ENCODE assay signal across 28 cellular contexts in genomic region chr1:112911506-112911905, GRCh38. TPM values are rescaled to one million over a fixed set of nuclear protein-coding genes. Genes with fewer than 3 reads are reported as not detected.
DNase-seq lines count a peak whose midpoint lies in the region; ATAC-seq and TF ChIP-seq lines count a peak whose summit lies in the region.
"Had no signal": no experiment of that assay in that cellular context is flagged by ENCODE, and none has a peak within 500 bp of the region (broad histone marks: within the 10 kb centered on the region; RNA-seq: fewer than 3 reads in every experiment).

No MANE protein-coding gene starts in this region.

- H3K27ac ChIP-seq in cardiac muscle cell (peak overlapping the region; percentile 42), ectodermal cell (ENCODE audit: insufficient read depth, low read depth, low read length, poor library complexity, severe bottlenecking) (peak overlapping the region; percentile 6), iPS DF 6.9 (ENCODE audit: low read length) (no peak overlapping the region)
- H3K27ac ChIP-seq: 22Rv1, GM23248, PC-9, SJSA1 had no signal

- ATAC-seq in T-cell (replicated peaks in 1 of 4), result no peak
- ATAC-seq: HCT116, Right ventricle myocardium inferior had no signal

- no peaks in the 10 kb centered on the region for H3K4me1 Mint-ChIP-seq in T-cell
- H3K4me1 Mint-ChIP-seq: CD14-positive monocyte; CD8-positive, alpha-beta memory T cell had no signal

- DNase-seq in cardiac muscle cell (ENCODE audit: low read depth in 1 of 2, low spot score in 1 of 2) (no peak), cardiac septum (ENCODE audit: low spot score) (no peak), iPS DF 6.9 (ENCODE audit: low read depth, low spot score) (peak; percentile 68), erythroblast (lab: John Stamatoyannopoulos, UW) (no peak), GM20000 (ENCODE audit: low spot score) (no peak), T-cell (no peak)
- DNase-seq in activated T-cell treated with anti-CD3 and anti-CD28 coated beads, Interleukin-2, amount 50 U/mL, for 1 hour, result no peak
- DNase-seq: BE2C; CD8-positive, alpha-beta memory T cell; DMS 273 treated with DMSO at 0.1 percent for 48 hours; DMS79; GM23248; Karpas-422; NCI-H1092; NCI-H146; NCI-H1930; NCI-H2107; NCI-H446; NCI-H524 treated with DMSO at 0.1 percent for 48 hours; NCI-H774; NK-92 treated with Interleukin-12 subunit alpha and Interleukin-12 subunit beta, amount 100 ng/mL, for 24 hours; PC-9 had no signal

- H3K4me1 ChIP-seq in cardiac muscle cell (ENCODE audit: low read depth), result no peaks in the 10 kb centered on the region
- peaks cover 5% of the 10 kb centered on the region for H3K4me1 ChIP-seq in ectodermal cell (ENCODE audit: control insufficient read depth, insufficient read depth, low read length)
- peaks cover 3% of the 10 kb centered on the region; the same call in 1 of the 2 replicates for H3K4me1 ChIP-seq in iPS DF 6.9 (ENCODE audit: control insufficient read depth, insufficient read depth, low read length)
- H3K4me1 ChIP-seq: BE2C had no signal

- TF ChIP-seq POLR2A in erythroblast (IDR thresholded peaks at IDR 0.05; ENCODE audit: low read length), result no peak

- H3K4me3 Mint-ChIP-seq in T-cell, result no peak overlapping the region
- H3K4me3 Mint-ChIP-seq: CD14-positive monocyte; CD8-positive, alpha-beta memory T cell had no signal

- POLR2A ChIA-PET in T-cell (lab: Charles Lee), result no interaction called here

- no peak for TF ChIP-seq CTCF in cardiac muscle cell (IDR thresholded peaks at IDR 0.05; ENCODE audit: low read depth, low read length)
- TF ChIP-seq CTCF in GM20000 (IDR thresholded peaks at IDR 0.05; ENCODE audit: extremely low read depth, missing control alignments), result no peak

- H3K36me3 Mint-ChIP-seq in T-cell, result peaks cover 29% of the 10 kb centered on the region

- intact Hi-C loops in cardiac septum (cut with DNase I), result no loop called here

- 83 to 85% methylated on average over 3 of the region's 4 CpGs for WGBS in ectodermal cell, 2 experiments
- no CpG with 5 or more reads among the region's 4 CpGs for WGBS in iPS DF 6.9 (ENCODE audit: insufficient coverage, insufficient read length)

- CTCF ChIA-PET in T-cell (lab: Charles Lee), result no interaction called here

- H3K27me3 Mint-ChIP-seq in T-cell, result no peaks in the 10 kb centered on the region

- no peak overlapping the region for H3K4me3 ChIP-seq in cardiac muscle cell
- H3K4me3 ChIP-seq in ectodermal cell (ENCODE audit: insufficient read depth, low read depth, low read length), result no peak overlapping the region
- H3K4me3 ChIP-seq in iPS DF 6.9 (ENCODE audit: low read length), result no peak overlapping the region
- H3K4me3 ChIP-seq: GM23248, PC-9, SJSA1 had no signal

- no peaks in the 10 kb centered on the region for H3K9me3 ChIP-seq in cardiac muscle cell (ENCODE audit: low read depth)
- H3K9me3 ChIP-seq in ectodermal cell (ENCODE audit: control insufficient read depth, low read length), result no peaks in the 10 kb centered on the region
- H3K9me3 ChIP-seq in iPS DF 6.9 (ENCODE audit: control insufficient read depth, insufficient read depth, low read length), result no peaks in the 10 kb centered on the region
- H3K9me3 ChIP-seq: BE2C, SJSA1 had no signal

- no peaks in the 10 kb centered on the region for H3K9me3 Mint-ChIP-seq in T-cell
- H3K9me3 Mint-ChIP-seq: CD14-positive monocyte; CD8-positive, alpha-beta memory T cell had no signal

- H3K27me3 ChIP-seq in cardiac muscle cell (no peaks in the 10 kb centered on the region), ectodermal cell (ENCODE audit: control insufficient read depth, insufficient read depth, low read length, poor library complexity, severe bottlenecking) (no peaks in the 10 kb centered on the region), iPS DF 6.9 (ENCODE audit: control insufficient read depth, insufficient read depth, low read length) (no peaks in the 10 kb centered on the region)
- H3K27me3 ChIP-seq: BE2C, SJSA1 had no signal

- H3K36me3 ChIP-seq in cardiac muscle cell, result peaks cover 30% of the 10 kb centered on the region
- H3K36me3 ChIP-seq in ectodermal cell (ENCODE audit: control insufficient read depth, insufficient read depth, low read length), result peaks cover 7% of the 10 kb centered on the region
- H3K36me3 ChIP-seq in iPS DF 6.9 (ENCODE audit: control insufficient read depth, insufficient read depth, low read length), result peaks cover 3% of the 10 kb centered on the region; the same call in 1 of the 2 replicates

- no peak overlapping the region for H3K27ac Mint-ChIP-seq in T-cell
- H3K27ac Mint-ChIP-seq: CD14-positive monocyte had no signal

RNA-seq across cellular contexts. Expression of gene SLC16A1, which starts 44.5 kb away (rescaled TPM):
- 130 and 137 TPM in 2 replicates for total RNA-seq in cardiac muscle cell
- 146 and 163 TPM in 2 replicates for polyA plus RNA-seq in cardiac muscle cell
- total RNA-seq in cardiac septum, result 119 TPM
- 145 TPM for polyA plus RNA-seq in ectodermal cell (2013, experiment 1 of 4)
- 174 TPM for polyA plus RNA-seq in ectodermal cell (2013, experiment 2 of 4)
- 119 TPM for polyA plus RNA-seq in ectodermal cell (2013, experiment 3 of 4)
- polyA plus RNA-seq in ectodermal cell (2013, experiment 4 of 4), result 120 TPM
- total RNA-seq in T-cell, result 10 to 100 TPM; 13.3 to 23.2 (median 20.3) TPM
